In genomic region chr16:46883353-46883689, GRCh38 we compare ENCODE assay signal across 8 cellular contexts. TPM values are rescaled to one million over a fixed set of nuclear protein-coding genes. Genes with fewer than 3 reads are reported as not detected.
A peak's percentile ranks its signal among the peaks of the same experiment; 100 is the strongest.
DNase-seq lines count a peak whose midpoint lies in the region; ATAC-seq and TF ChIP-seq lines count a peak whose summit lies in the region.

No MANE protein-coding gene starts in this region.

- H3K27me3 Mint-ChIP-seq in activated CD8-positive, alpha-beta T cell treated with anti-CD3 and anti-CD28 coated beads for 36 hours, result peaks cover 22% of the 10 kb centered on the region
- peaks cover 12 to 17% of the 10 kb centered on the region in 2 donors for H3K27me3 Mint-ChIP-seq in stimulated activated naive B cell treated with anti-CD40 and anti-IgM and Interleukin-4, amounts not matched to agents 10 μg/mL and 1 μg/mL and 100 μg/mL, for 72 hours

- DNase-seq in AG10803 (ENCODE audit: low read depth), result no peak
- DNase-seq in activated CD8-positive, alpha-beta T cell treated with anti-CD3 and anti-CD28 coated beads for 36 hours, result no peak
- DNase-seq in stimulated activated naive B cell treated with anti-CD40 and anti-IgM and Interleukin-4, amounts not matched to agents 10 μg/mL and 1 μg/mL and 100 μg/mL, for 72 hours, result no peak
- no peak for DNase-seq in activated effector memory CD4-positive, alpha-beta T cell treated with anti-CD3 and anti-CD28 coated beads, Interleukin-2, amount 50 U/mL, for 16 hours

- H3K27me3 ChIP-seq in iPS-15b (ENCODE audit: control insufficient read depth, insufficient read depth, low read length), result peaks cover 11% of the 10 kb centered on the region

- H3K4me3 Mint-ChIP-seq in activated CD8-positive, alpha-beta T cell treated with anti-CD3 and anti-CD28 coated beads for 36 hours, result peak overlapping the region; percentile 80
- H3K4me3 Mint-ChIP-seq in stimulated activated naive B cell treated with anti-CD40 and anti-IgM and Interleukin-4, amounts not matched to agents 10 μg/mL and 1 μg/mL and 100 μg/mL, for 72 hours, result peak overlapping the region; percentile 86 to 89

- TF ChIP-seq CTCF in AG10803 (conservative IDR thresholded peaks at IDR 0.05; ENCODE audit: low read length), result 0 out of 2 replicates have a peak, but pooled peaks have one; percentile 0
- TF ChIP-seq CTCF in activated CD8-positive, alpha-beta T cell treated with anti-CD3 and anti-CD28 coated beads for 36 hours (IDR thresholded peaks at IDR 0.05), result no peak

- H3K4me3 ChIP-seq in AG10803 (ENCODE audit: low read length) (peak overlapping the region; percentile 79), iPS-15b (ENCODE audit: low read depth, low read length) (peak overlapping the region; percentile 83)

- H3K9ac ChIP-seq in iPS-15b (ENCODE audit: low read depth, low read length), result peak overlapping the region; percentile 85

- no peaks in the 10 kb centered on the region for H3K9me3 ChIP-seq in iPS-15b (ENCODE audit: control insufficient read depth, insufficient read depth, low read length)

- H3K36me3 Mint-ChIP-seq in activated CD8-positive, alpha-beta T cell treated with anti-CD3 and anti-CD28 coated beads for 36 hours (ENCODE audit: low read depth), result peaks cover 20% of the 10 kb centered on the region
- H3K36me3 Mint-ChIP-seq in stimulated activated naive B cell treated with anti-CD40 and anti-IgM and Interleukin-4, amounts not matched to agents 10 μg/mL and 1 μg/mL and 100 μg/mL, for 72 hours, result no peaks in the 10 kb centered on the region

- peak overlapping the region; percentile 93 for H3K27ac Mint-ChIP-seq in activated CD8-positive, alpha-beta T cell treated with anti-CD3 and anti-CD28 coated beads for 36 hours
- H3K27ac Mint-ChIP-seq in stimulated activated naive B cell treated with anti-CD40 and anti-IgM and Interleukin-4, amounts not matched to agents 10 μg/mL and 1 μg/mL and 100 μg/mL, for 72 hours, result peak overlapping the region; percentile 53

- CTCF ChIA-PET in activated CD8-positive, alpha-beta T cell treated with anti-CD3 and anti-CD28 coated beads for 36 hours (lab: Charles Lee), result interaction anchor here (0.8 to 3.3 kb wide), 7 partner anchors 18 to 210 kb away, joined by 3 to 13 read pairs (median 4); no protein-coding TSS in a partner anchor

- POLR2A ChIA-PET in activated CD8-positive, alpha-beta T cell treated with anti-CD3 and anti-CD28 coated beads for 36 hours (lab: Charles Lee), result interaction anchor here (0.9 to 1.8 kb wide), 3 partner anchors 8 to 69 kb away, joined by 3 to 7 read pairs (median 3); no protein-coding TSS in a partner anchor

- peaks cover 16% of the 10 kb centered on the region for H3K4me1 Mint-ChIP-seq in activated CD8-positive, alpha-beta T cell treated with anti-CD3 and anti-CD28 coated beads for 36 hours (ENCODE audit: low read depth)
- H3K4me1 Mint-ChIP-seq in stimulated activated naive B cell treated with anti-CD40 and anti-IgM and Interleukin-4, amounts not matched to agents 10 μg/mL and 1 μg/mL and 100 μg/mL, for 72 hours, result peaks cover 4 to 27% of the 10 kb centered on the region in 2 donors

- peak; percentile 0 for ATAC-seq in HG02943 (IDR thresholded peaks at IDR 0.05; ENCODE audit: low read depth, unreplicated experiment)
- ATAC-seq in activated CD8-positive, alpha-beta T cell treated with anti-CD3 and anti-CD28 coated beads for 36 hours, result peak; percentile 1
- peak in 1 of 2 donors; percentile 2 for ATAC-seq in stimulated activated naive B cell treated with anti-CD40 and anti-IgM and Interleukin-4, amounts not matched to agents 10 μg/mL and 1 μg/mL and 100 μg/mL, for 72 hours (replicated peaks)
- ATAC-seq in GM19452 (IDR thresholded peaks at IDR 0.05; ENCODE audit: unreplicated experiment), result no peak
- no peak for ATAC-seq in HG03469 (IDR thresholded peaks at IDR 0.05; ENCODE audit: unreplicated experiment)

- H3K36me3 ChIP-seq in iPS-15b (ENCODE audit: control insufficient read depth, insufficient read depth, low read length), result peaks cover 8% of the 10 kb centered on the region

- H3K4me1 ChIP-seq in iPS-15b (ENCODE audit: control insufficient read depth, insufficient read depth, low read length), result peaks cover 23% of the 10 kb centered on the region

- intact Hi-C loops in activated CD8-positive, alpha-beta T cell treated with anti-CD3 and anti-CD28 coated beads for 36 hours (cut with micrococcal nuclease), result no loop called here

- H3K9me3 Mint-ChIP-seq in activated CD8-positive, alpha-beta T cell treated with anti-CD3 and anti-CD28 coated beads for 36 hours, result no peaks in the 10 kb centered on the region
- no peaks in the 10 kb centered on the region for H3K9me3 Mint-ChIP-seq in stimulated activated naive B cell treated with anti-CD40 and anti-IgM and Interleukin-4, amounts not matched to agents 10 μg/mL and 1 μg/mL and 100 μg/mL, for 72 hours

RNA-seq across cellular contexts. Expression of gene GPT2, which starts 0.8 kb away (rescaled TPM):
- 10 to 100 TPM; 39.3 to 50.6 TPM for total RNA-seq in activated CD8-positive, alpha-beta T cell treated with anti-CD3 and anti-CD28 coated beads for 36 hours

RNA-seq across cellular contexts. Expression of gene C16orf87, which starts 52.3 kb away (rescaled TPM):
- 10 to 100 TPM; 12.5 to 14.7 TPM for total RNA-seq in activated CD8-positive, alpha-beta T cell treated with anti-CD3 and anti-CD28 coated beads for 36 hours

Comparison
In these comparisons a context has a peak if more than half of its experiments do, and no peak if none do; other contexts are left out.
1. ATAC-seq: peak in HG02943 (single experiment) and activated CD8-positive, alpha-beta T cell treated with anti-CD3 and anti-CD28 coated beads for 36 hours (single experiment); none in GM19452 (single experiment) and HG03469 (single experiment).